21 cellular contexts compared by ENCODE assay signal in the genomic region with DNA sequence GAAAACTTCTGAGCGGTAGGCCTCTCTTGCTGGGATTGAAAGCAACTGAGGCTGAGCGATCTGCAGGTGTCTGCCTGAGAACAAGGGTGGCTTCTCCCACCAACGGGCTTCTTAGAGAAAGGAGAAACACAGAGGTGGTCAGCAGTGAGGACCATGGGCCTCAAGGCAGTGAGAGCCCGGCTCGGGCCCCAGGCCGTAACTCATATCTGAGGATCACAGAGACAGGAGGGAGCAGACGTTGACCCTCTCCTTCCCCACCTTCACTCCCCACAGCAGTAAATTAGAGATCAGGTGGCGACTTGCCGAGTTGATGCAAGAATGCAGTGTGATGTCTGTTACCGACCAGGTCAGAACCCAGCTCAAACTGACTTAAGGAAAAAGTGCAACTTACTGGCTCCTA.
"Had no signal": no experiment of that assay in that cellular context is flagged by ENCODE, and none has a peak within 500 bp of the region (broad histone marks: within the 10 kb centered on the region; RNA-seq: fewer than 3 reads in every experiment).

No MANE protein-coding gene starts in this region.

- H3K9ac ChIP-seq: neural progenitor cell had no signal

- ATAC-seq: gastroesophageal sphincter, left cardiac atrium, left ventricle myocardium superior, natural killer cell, pancreas, right cardiac atrium had no signal

- H2AFZ ChIP-seq: neural progenitor cell had no signal

- H3K4me3 ChIP-seq: coronary artery, esophagus squamous epithelium, gastroesophageal sphincter, neural progenitor cell, pancreas, stomach, thoracic aorta, transverse colon had no signal

- H3K36me3 ChIP-seq: esophagus squamous epithelium, gastroesophageal sphincter, neural progenitor cell, pancreas, stomach, thoracic aorta, transverse colon had no signal

- DNase-seq: effector CD8-positive, alpha-beta T cell; esophagus squamous epithelium; foreskin fibroblast; immature natural killer cell; kidney; left cardiac atrium; left ventricle myocardium superior; natural killer cell; occipital lobe; right cardiac atrium; small intestine; stimulated activated CD4-positive, alpha-beta T cell treated with anti-CD3 and anti-CD28 coated beads, Interleukin-12 subunit alpha, Interleukin-12 subunit beta, amount 100 ng/mL, for 4 hours; stimulated activated naive CD4-positive, alpha-beta T cell; stomach; substantia nigra; transverse colon had no signal

- H3K4me1 ChIP-seq: pancreas, transverse colon had no signal

- H3K9me3 ChIP-seq: esophagus squamous epithelium, gastroesophageal sphincter, pancreas, stomach, thoracic aorta, transverse colon had no signal

- H3K4me2 ChIP-seq: neural progenitor cell had no signal

- H3K27me3 ChIP-seq: pancreas had no signal

- H3K27ac ChIP-seq: coronary artery, esophagus squamous epithelium, gastroesophageal sphincter, neural progenitor cell, pancreas, stomach, thoracic aorta, transverse colon had no signal
